8 cellular contexts compared by ENCODE assay signal in the genomic region with DNA sequence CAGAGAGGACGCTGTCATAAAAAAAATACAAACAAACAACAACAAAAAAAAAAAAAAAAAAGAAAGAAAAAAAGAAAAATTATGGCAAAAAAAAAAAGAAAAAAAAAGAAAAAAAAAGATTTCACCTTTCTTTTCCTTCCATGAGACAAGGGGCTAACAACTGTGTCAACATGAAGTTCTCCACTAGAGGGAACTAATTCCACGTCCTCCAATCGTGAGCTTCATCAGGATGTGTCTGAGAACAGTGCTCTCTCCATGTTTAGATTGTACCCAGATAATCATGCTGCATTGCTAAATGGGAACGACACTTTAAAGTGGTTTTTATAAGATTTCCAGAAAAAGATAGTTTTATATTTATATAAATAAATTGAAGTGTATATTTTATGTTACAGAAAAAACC.
A peak's percentile ranks its signal among the peaks of the same experiment; 100 is the strongest.
DNase-seq lines count a peak whose midpoint lies in the region; ATAC-seq, FAIRE-seq and TF ChIP-seq lines count a peak whose summit lies in the region.

No MANE protein-coding gene starts in this region.

- H3K36me3 Mint-ChIP-seq in astrocyte (ENCODE audit: low read depth, unreplicated experiment), result no peaks in the 10 kb centered on the region

- H3K27me3 Mint-ChIP-seq in astrocyte (ENCODE audit: low read depth, unreplicated experiment), result peaks cover 5% of the 10 kb centered on the region

- H3K27me3 ChIP-seq in astrocyte (ENCODE audit: insufficient read depth, low read length) (peaks cover 5% of the 10 kb centered on the region), stomach (peaks cover 0 to 5% (median 0%) of the 10 kb centered on the region in 3 donors)

- ATAC-seq in GM19463 (IDR thresholded peaks at IDR 0.05; ENCODE audit: unreplicated experiment), result peak; percentile 93
- ATAC-seq in HG03378 (IDR thresholded peaks at IDR 0.05; ENCODE audit: unreplicated experiment), result peak; percentile 91

- H3K36me3 ChIP-seq in astrocyte (ENCODE audit: insufficient read depth, low read length) (no peaks in the 10 kb centered on the region), stomach (no peaks in the 10 kb centered on the region)

- FAIRE-seq in astrocyte (lab: Jason Lieb, UNC), result peak; percentile 76

- 1 to 3% (median 2%) methylated on average over 4 of the region's 4 CpGs for WGBS in stomach, 5 donors

- H3K4me2 ChIP-seq in astrocyte (ENCODE audit: low read length), result no peak overlapping the region

- H3K4me1 Mint-ChIP-seq in astrocyte (ENCODE audit: low read depth, unreplicated experiment), result no peaks in the 10 kb centered on the region

- intact Hi-C loops in stomach (cut with DNase I; ENCODE audit: low total_unique reads), result loop anchor here (5.0 to 10.0 kb wide), 2 partner anchors 111 to 284 kb away; no protein-coding TSS in a partner anchor

- H3K27ac ChIP-seq in astrocyte (ENCODE audit: low read depth, low read length), result no peak overlapping the region
- H3K27ac ChIP-seq in stomach, result no peak overlapping the region

- DNase-seq in ELF-1 (ENCODE audit: low read depth, low spot score) (peak; percentile 31), NCI-H345 (lab: John Stamatoyannopoulos, UW) (peak; percentile 77), astrocyte (ENCODE audit: low read depth) (peak; percentile 37), hippocampal formation (lab: John Stamatoyannopoulos, UW) (peak; percentile 10 to 86), stomach (no peak)
- no peak for DNase-seq in activated T-cell treated with anti-CD3 and anti-CD28 coated beads, Interleukin-2, amount 50 U/mL, for 1 hour

- no peak overlapping the region for H3K27ac Mint-ChIP-seq in astrocyte (ENCODE audit: unreplicated experiment)

- H3K4me3 ChIP-seq in astrocyte (ENCODE audit: insufficient read depth, low read depth, low read length) (no peak overlapping the region), stomach (no peak overlapping the region)

- H3K9me3 ChIP-seq in astrocyte (ENCODE audit: insufficient read depth, low read depth, low read length) (no peaks in the 10 kb centered on the region), stomach (no peaks in the 10 kb centered on the region)

- no peak for TF ChIP-seq POLR2A in stomach (IDR thresholded peaks at IDR 0.05)

- H3K9me3 Mint-ChIP-seq in astrocyte (ENCODE audit: unreplicated experiment), result peaks cover 2% of the 10 kb centered on the region

- no peaks in the 10 kb centered on the region for H4K20me1 ChIP-seq in astrocyte (ENCODE audit: insufficient read depth, low read length)

- no peaks in the 10 kb centered on the region for H3K79me2 ChIP-seq in astrocyte (ENCODE audit: insufficient read depth, low read length)

- no peak overlapping the region for H3K4me3 Mint-ChIP-seq in astrocyte (ENCODE audit: unreplicated experiment)

- no peak overlapping the region for H2AFZ ChIP-seq in astrocyte (ENCODE audit: low read depth, low read length)

- no peak for TF ChIP-seq EP300 in stomach (IDR thresholded peaks at IDR 0.05)

- H3K4me1 ChIP-seq in astrocyte (ENCODE audit: insufficient read depth, low read length), result no peaks in the 10 kb centered on the region
- H3K4me1 ChIP-seq in stomach, result no peaks in the 10 kb centered on the region

- TF ChIP-seq CTCF in astrocyte (IDR thresholded peaks at IDR 0.05; ENCODE audit: insufficient read depth, low read depth, low read length) (peak; percentile 85), stomach (IDR thresholded peaks at IDR 0.05) (peak in 5 of 7 experiments; percentile 40 to 60 (median 51))

- no peak overlapping the region for H3K9ac ChIP-seq in astrocyte (ENCODE audit: low read length)

Comparison
In these comparisons a context has a peak if more than half of its experiments do, and no peak if none do; other contexts are left out.
1. DNase-seq: peak in ELF-1 (single experiment), NCI-H345 (single experiment), astrocyte (single experiment) and hippocampal formation (2 of 2); none in stomach (single experiment) and activated T-cell treated with anti-CD3 and anti-CD28 coated beads, Interleukin-2, amount 50 U/mL, for 1 hour (single experiment).